1 cellular context compared by ENCODE assay signal in genomic region chr2:210003394-210003793, GRCh38.
TF ChIP-seq lines count a peak whose summit lies in the region.

No MANE protein-coding gene starts in this region.

TF ChIP-seq in GM23338, 12 proteins besides CTCF, POLR2A, EP300 and RAD21 (continued from another document):
- no peak for TF ChIP-seq POLR2AphosphoS5 (IDR thresholded peaks at IDR 0.05; ENCODE audit: low read depth)
- TF ChIP-seq EZH2 (IDR thresholded peaks at IDR 0.05; ENCODE audit: low read depth, unreplicated experiment): no peak
- TF ChIP-seq ZNF114 (CRISPR knock-in tag; IDR thresholded peaks at IDR 0.05): no peak
- TF ChIP-seq ZNF331 (CRISPR knock-in tag; IDR thresholded peaks at IDR 0.05; ENCODE audit: low read depth): no peak
